13 cellular contexts compared by ENCODE assay signal in the genomic region with DNA sequence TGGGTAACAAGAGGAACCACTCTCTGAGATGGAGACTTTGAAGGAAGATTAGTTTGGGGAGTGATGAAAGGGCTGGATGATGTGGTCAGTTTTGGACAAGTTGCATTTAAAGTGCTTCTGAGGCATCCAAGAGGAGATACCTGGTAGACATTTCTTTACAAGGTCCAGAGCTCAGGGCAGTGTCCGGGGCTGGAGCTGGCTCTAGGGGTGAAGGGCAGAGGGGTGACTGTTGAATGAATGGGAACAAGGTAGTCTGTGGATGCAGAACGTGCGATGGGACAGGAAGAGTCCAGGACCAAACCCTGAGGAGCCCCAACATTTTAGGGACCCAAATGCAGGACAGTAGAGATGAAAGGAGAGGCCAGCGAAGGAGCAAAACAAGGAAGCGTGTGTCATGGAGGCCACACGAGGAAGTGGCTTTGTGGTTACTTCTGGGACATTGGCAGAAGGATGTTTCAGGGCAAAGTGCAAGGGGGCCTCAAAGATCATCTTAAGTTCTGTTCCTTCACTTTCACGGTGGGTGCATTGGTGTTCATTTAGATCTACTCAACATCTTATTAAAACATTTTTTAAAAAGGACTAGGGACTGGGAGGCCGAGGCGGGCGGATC. TPM values are rescaled to one million over a fixed set of nuclear protein-coding genes. Genes with fewer than 3 reads are reported as not detected.
A peak's percentile ranks its signal among the peaks of the same experiment; 100 is the strongest.
DNase-seq lines count a peak whose midpoint lies in the region; ATAC-seq and TF ChIP-seq lines count a peak whose summit lies in the region.
"Had no signal": no experiment of that assay in that cellular context is flagged by ENCODE, and none has a peak within 500 bp of the region (broad histone marks: within the 10 kb centered on the region; RNA-seq: fewer than 3 reads in every experiment).

No MANE protein-coding gene starts in this region.

- H4K20me1 ChIP-seq in BLaER1 (no peaks in the 10 kb centered on the region), Loucy (ENCODE audit: insufficient read depth, low read length, poor library complexity, severe bottlenecking) (no peaks in the 10 kb centered on the region)

- no peaks in the 10 kb centered on the region for H3K79me2 ChIP-seq in Loucy (ENCODE audit: insufficient read depth, low read length)

- H3K4me1 ChIP-seq in BLaER1 (peaks cover 21% of the 10 kb centered on the region), Loucy (ENCODE audit: insufficient read depth, low read length, poor library complexity, severe bottlenecking) (peaks cover 18% of the 10 kb centered on the region), lower lobe of right lung (peaks cover 16% of the 10 kb centered on the region), foreskin keratinocyte (no peaks in the 10 kb centered on the region)
- H3K4me1 ChIP-seq: adrenal gland had no signal

- H3K4me2 ChIP-seq in BLaER1 (peak overlapping the region; percentile 31), Loucy (ENCODE audit: low read depth, low read length, poor library complexity, severe bottlenecking) (peak overlapping the region; percentile 44)

- TF ChIP-seq CTCF in Loucy (conservative IDR thresholded peaks at IDR 0.05; ENCODE audit: low read length) (no peak), WERI-Rb-1 (IDR thresholded peaks at IDR 0.05; ENCODE audit: low read depth, low read length) (no peak), lower lobe of right lung (IDR thresholded peaks at IDR 0.05) (no peak), foreskin keratinocyte (conservative IDR thresholded peaks at IDR 0.05) (no peak)

- H3K27me3 ChIP-seq in BLaER1 (no peaks in the 10 kb centered on the region), Loucy (ENCODE audit: insufficient read depth, low read length, poor library complexity, severe bottlenecking) (no peaks in the 10 kb centered on the region), WERI-Rb-1 (ENCODE audit: insufficient read depth, low read depth, severe bottlenecking) (no peaks in the 10 kb centered on the region), lower lobe of right lung (ENCODE audit: low read depth) (no peaks in the 10 kb centered on the region), foreskin keratinocyte (peaks cover 5% of the 10 kb centered on the region)
- H3K27me3 ChIP-seq: adrenal gland had no signal

- H3K4me3 ChIP-seq in BLaER1 (no peak overlapping the region), Loucy (ENCODE audit: low read length, poor library complexity, severe bottlenecking) (peak overlapping the region; percentile 11), WERI-Rb-1 (ENCODE audit: low read depth, low read length) (no peak overlapping the region), lower lobe of right lung (no peak overlapping the region)
- H3K4me3 ChIP-seq: adrenal gland had no signal

- DNase-seq in WERI-Rb-1: peak; percentile 1
- peak; percentile 49 for DNase-seq in lower lobe of right lung
- DNase-seq in putamen (ENCODE audit: low spot score): no peak
- no peak for DNase-seq in foreskin keratinocyte
- DNase-seq in COLO668 (lab: John Stamatoyannopoulos, UW; ENCODE audit: unreplicated experiment): no peak
- DNase-seq: NCI-H187 treated with DMSO at 0.1 percent for 48 hours; NK-92 treated with Interleukin-12 subunit alpha and Interleukin-12 subunit beta, amount 100 ng/mL, for 24 hours; stimulated activated CD4-positive, alpha-beta T cell treated with anti-CD3 and anti-CD28 coated beads, Interleukin-4, amount 100 ng/mL, for 4 hours had no signal

- H2AFZ ChIP-seq in Loucy (ENCODE audit: low read length): no peak overlapping the region

- intact Hi-C loops in lower lobe of right lung (cut with DNase I): no loop called here

- no peak overlapping the region for H3K9ac ChIP-seq in BLaER1
- no peak overlapping the region for H3K9ac ChIP-seq in Loucy (ENCODE audit: low read depth, low read length, poor library complexity, severe bottlenecking)

- H3K27ac ChIP-seq in BLaER1: no peak overlapping the region
- no peak overlapping the region for H3K27ac ChIP-seq in WERI-Rb-1
- H3K27ac ChIP-seq in lower lobe of right lung: no peak overlapping the region
- H3K27ac ChIP-seq in foreskin keratinocyte: no peak overlapping the region
- H3K27ac ChIP-seq: adrenal gland had no signal

- no peaks in the 10 kb centered on the region for H3K9me2 ChIP-seq in Loucy (replicated peaks; ENCODE audit: low read depth, low read length)

- H3K36me3 ChIP-seq in BLaER1 (peaks cover 21% of the 10 kb centered on the region), Loucy (ENCODE audit: insufficient read depth, low read length) (no peaks in the 10 kb centered on the region), WERI-Rb-1 (no peaks in the 10 kb centered on the region), lower lobe of right lung (no peaks in the 10 kb centered on the region)
- H3K36me3 ChIP-seq: adrenal gland had no signal

- H3K9me3 ChIP-seq in BLaER1 (peaks cover 7% of the 10 kb centered on the region), Loucy (ENCODE audit: insufficient read depth, low read depth, low read length) (no peaks in the 10 kb centered on the region), WERI-Rb-1 (ENCODE audit: severe bottlenecking) (no peaks in the 10 kb centered on the region), lower lobe of right lung (no peaks in the 10 kb centered on the region)
- H3K9me3 ChIP-seq: adrenal gland had no signal

- ATAC-seq in lower lobe of right lung (peak; percentile 79 to 80), foreskin keratinocyte (no peak), GM21619 (IDR thresholded peaks at IDR 0.05; ENCODE audit: unreplicated experiment) (no peak)
- ATAC-seq: HepG2 had no signal

- no peaks in the 10 kb centered on the region for H3F3A ChIP-seq in Loucy (ENCODE audit: low read depth)

RNA-seq across cellular contexts. Expression of a gene that starts 13.6 kb away (rescaled TPM):
- total RNA-seq in lower lobe of right lung (4.7 TPM), foreskin keratinocyte (0.07 TPM in 1 of 2 replicates, not detected in the other)
- 0.03 and 0.07 TPM in 2 replicates for polyA plus RNA-seq in foreskin keratinocyte

RNA-seq across cellular contexts. Expression of a gene that starts 25.2 kb away (rescaled TPM):
- total RNA-seq in lower lobe of right lung: 37.2 TPM
- total RNA-seq in foreskin keratinocyte: 18.2 and 18.4 TPM in 2 replicates
- polyA plus RNA-seq in foreskin keratinocyte: 18.6 and 18.7 TPM in 2 replicates

RNA-seq across cellular contexts. Expression of a gene that starts 43.4 kb away (rescaled TPM):
- total RNA-seq in lower lobe of right lung (102 TPM), foreskin keratinocyte (27.1 and 34.0 TPM in 2 replicates)
- 41.6 and 53.0 TPM in 2 replicates for polyA plus RNA-seq in foreskin keratinocyte

RNA-seq across cellular contexts. Expression of a gene that starts 51.5 kb away (rescaled TPM):
- 5.7 TPM for total RNA-seq in lower lobe of right lung
- total RNA-seq in foreskin keratinocyte: 1.8 and 2.6 TPM in 2 replicates
- polyA plus RNA-seq in foreskin keratinocyte: 2.1 and 2.5 TPM in 2 replicates

RNA-seq across cellular contexts. Expression of a gene that starts 53.9 kb away (rescaled TPM):
- total RNA-seq in lower lobe of right lung: 29.3 TPM
- total RNA-seq in foreskin keratinocyte: 4.2 and 4.8 TPM in 2 replicates
- 2.8 and 2.9 TPM in 2 replicates for polyA plus RNA-seq in foreskin keratinocyte

Comparison
In these comparisons a context has a peak if more than half of its experiments do, and no peak if none do; other contexts are left out.
1. DNase-seq: peak in WERI-Rb-1 (single experiment) and lower lobe of right lung (single experiment); none in putamen (single experiment), foreskin keratinocyte (0 of 2) and COLO668 (single experiment).
2. ATAC-seq: peak in lower lobe of right lung (2 of 2); none in foreskin keratinocyte (single experiment) and GM21619 (single experiment).